ENCODE assay signal across 10 cellular contexts in genomic region chr1:21911205-21912001, GRCh38. TPM values are rescaled to one million over a fixed set of nuclear protein-coding genes. Genes with fewer than 3 reads are reported as not detected.
A peak's percentile ranks its signal among the peaks of the same experiment; 100 is the strongest.
DNase-seq lines count a peak whose midpoint lies in the region; ATAC-seq and TF ChIP-seq lines count a peak whose summit lies in the region.
"Had no signal": no experiment of that assay in that cellular context is flagged by ENCODE, and none has a peak within 500 bp of the region (broad histone marks: within the 10 kb centered on the region; RNA-seq: fewer than 3 reads in every experiment).

No MANE protein-coding gene starts in this region.

- peak overlapping the region; percentile 74 for H3K27ac Mint-ChIP-seq in stimulated activated naive CD8-positive, alpha-beta T cell treated with anti-CD3 and anti-CD28 coated beads, Interleukin-15, Interleukin-2, amounts not matched to agents 100 ng/mL and 50 ng/mL, for 24 hours
- H3K27ac Mint-ChIP-seq in stimulated activated naive CD8-positive, alpha-beta T cell treated with anti-CD3 and anti-CD28 coated beads, Interleukin-15, amount 100 ng/mL, for 72 hours: peak overlapping the region in 1 of 2 donors; percentile 25
- H3K27ac Mint-ChIP-seq in neural progenitor cell: peak overlapping the region; percentile 85
- no peak overlapping the region for H3K27ac Mint-ChIP-seq in T-cell
- H3K27ac Mint-ChIP-seq: CD14-positive monocyte had no signal

- H3K27ac ChIP-seq in cardiac muscle cell: peak overlapping the region; percentile 99
- H3K27ac ChIP-seq in neural progenitor cell: peak overlapping the region; percentile 80
- peak overlapping the region; percentile 79 to 96 for H3K27ac ChIP-seq in aorta (ENCODE audit: low read depth in 1 of 2, low read length in 2 of 2)
- H3K27ac ChIP-seq in caudate nucleus (ENCODE audit: low read depth, low read length): no peak overlapping the region

- H3K4me1 ChIP-seq in cardiac muscle cell (ENCODE audit: low read depth) (peaks cover 73% of the 10 kb centered on the region), neural progenitor cell (peaks cover 39% of the 10 kb centered on the region), aorta (ENCODE audit: control insufficient read depth in 1 of 2, insufficient read depth in 2 of 2, low read length in 2 of 2) (peaks cover 6 to 11% of the 10 kb centered on the region in 2 donors)

- TF ChIP-seq CTCF in cardiac muscle cell (IDR thresholded peaks at IDR 0.05; ENCODE audit: low read depth, low read length) (no peak), neural progenitor cell (IDR thresholded peaks at IDR 0.05) (no peak)

- intact Hi-C loops in aorta (cut with DNase I): no loop called here

- 3 to 4% methylated on average over 9 to 10 of the region's 10 CpGs for WGBS in aorta, 2 donors

- POLR2A ChIA-PET in T-cell (lab: Charles Lee): no interaction called here

- H3K27me3 ChIP-seq in cardiac muscle cell: no peaks in the 10 kb centered on the region
- no peaks in the 10 kb centered on the region for H3K27me3 ChIP-seq in neural progenitor cell
- no peaks in the 10 kb centered on the region for H3K27me3 ChIP-seq in aorta (ENCODE audit: control insufficient read depth in 1 of 2, insufficient read depth in 2 of 2, low read length in 1 of 2)

- H3K36me3 ChIP-seq in cardiac muscle cell (no peaks in the 10 kb centered on the region), neural progenitor cell (no peaks in the 10 kb centered on the region), aorta (ENCODE audit: control insufficient read depth in 1 of 2, insufficient read depth in 2 of 2, low read length in 1 of 2) (no peaks in the 10 kb centered on the region)

- ATAC-seq in stimulated activated naive CD8-positive, alpha-beta T cell treated with anti-CD3 and anti-CD28 coated beads, Interleukin-15, amount 100 ng/mL, for 72 hours: no peak
- ATAC-seq in aorta (ENCODE audit: low FRiP score) (peak; percentile 52), GM21515 (IDR thresholded peaks at IDR 0.05; ENCODE audit: unreplicated experiment) (no peak), T-cell (replicated peaks in 1 of 4) (no peak)

- H3K4me1 Mint-ChIP-seq in stimulated activated naive CD8-positive, alpha-beta T cell treated with anti-CD3 and anti-CD28 coated beads, Interleukin-15, Interleukin-2, amounts not matched to agents 100 ng/mL and 50 ng/mL, for 24 hours (ENCODE audit: low read depth): peaks cover 32% of the 10 kb centered on the region
- peaks cover 58% of the 10 kb centered on the region for H3K4me1 Mint-ChIP-seq in stimulated activated naive CD8-positive, alpha-beta T cell treated with anti-CD3 and anti-CD28 coated beads, Interleukin-15, amount 100 ng/mL, for 72 hours
- H3K4me1 Mint-ChIP-seq in neural progenitor cell (peaks cover 35% of the 10 kb centered on the region), T-cell (peaks cover 8 to 14% (median 10%) of the 10 kb centered on the region in 3 donors)

- no peaks in the 10 kb centered on the region for H3K27me3 Mint-ChIP-seq in stimulated activated naive CD8-positive, alpha-beta T cell treated with anti-CD3 and anti-CD28 coated beads, Interleukin-15, Interleukin-2, amounts not matched to agents 100 ng/mL and 50 ng/mL, for 24 hours
- no peaks in the 10 kb centered on the region for H3K27me3 Mint-ChIP-seq in stimulated activated naive CD8-positive, alpha-beta T cell treated with anti-CD3 and anti-CD28 coated beads, Interleukin-15, amount 100 ng/mL, for 72 hours
- H3K27me3 Mint-ChIP-seq in neural progenitor cell (ENCODE audit: insufficient read depth, low read depth) (peaks cover 2% of the 10 kb centered on the region), T-cell (no peaks in the 10 kb centered on the region)

- no peak overlapping the region for H3K9ac ChIP-seq in neural progenitor cell

- H3K4me3 ChIP-seq in cardiac muscle cell (no peak overlapping the region), neural progenitor cell (no peak overlapping the region), aorta (ENCODE audit: low read length in 2 of 2) (no peak overlapping the region)

- CTCF ChIA-PET in T-cell (lab: Charles Lee): interaction anchor here in 1 of 2 donors (0.6 kb wide), 1 partner anchor 37 kb away, joined by 4 read pairs; no protein-coding TSS in a partner anchor

- H4K20me1 ChIP-seq in neural progenitor cell (ENCODE audit: low read depth): peaks cover 11% of the 10 kb centered on the region

- H3K4me3 Mint-ChIP-seq in stimulated activated naive CD8-positive, alpha-beta T cell treated with anti-CD3 and anti-CD28 coated beads, Interleukin-15, Interleukin-2, amounts not matched to agents 100 ng/mL and 50 ng/mL, for 24 hours: no peak overlapping the region
- H3K4me3 Mint-ChIP-seq in stimulated activated naive CD8-positive, alpha-beta T cell treated with anti-CD3 and anti-CD28 coated beads, Interleukin-15, amount 100 ng/mL, for 72 hours: no peak overlapping the region
- H3K4me3 Mint-ChIP-seq in neural progenitor cell (no peak overlapping the region), T-cell (no peak overlapping the region)
- H3K4me3 Mint-ChIP-seq: CD14-positive monocyte had no signal

- H3K4me2 ChIP-seq in neural progenitor cell: peak overlapping the region; percentile 53

- H2AFZ ChIP-seq in neural progenitor cell (replicated peaks): no peak overlapping the region

- no peaks in the 10 kb centered on the region for H3K9me3 Mint-ChIP-seq in stimulated activated naive CD8-positive, alpha-beta T cell treated with anti-CD3 and anti-CD28 coated beads, Interleukin-15, Interleukin-2, amounts not matched to agents 100 ng/mL and 50 ng/mL, for 24 hours
- H3K9me3 Mint-ChIP-seq in stimulated activated naive CD8-positive, alpha-beta T cell treated with anti-CD3 and anti-CD28 coated beads, Interleukin-15, amount 100 ng/mL, for 72 hours: no peaks in the 10 kb centered on the region
- H3K9me3 Mint-ChIP-seq in neural progenitor cell (no peaks in the 10 kb centered on the region), T-cell (no peaks in the 10 kb centered on the region)
- H3K9me3 Mint-ChIP-seq: CD14-positive monocyte had no signal

- H3K9me3 ChIP-seq in cardiac muscle cell (ENCODE audit: low read depth) (no peaks in the 10 kb centered on the region), neural progenitor cell (ENCODE audit: low read depth) (no peaks in the 10 kb centered on the region), aorta (ENCODE audit: control insufficient read depth, low read length) (no peaks in the 10 kb centered on the region)

- H3F3A ChIP-seq in neural progenitor cell (ENCODE audit: low read depth): peaks cover 40% of the 10 kb centered on the region

- DNase-seq in stimulated activated naive CD8-positive, alpha-beta T cell treated with anti-CD3 and anti-CD28 coated beads, Interleukin-15, amount 100 ng/mL, for 72 hours: no peak
- peak; percentile 78 to 88 for DNase-seq in cardiac muscle cell (ENCODE audit: low read depth in 1 of 2, low spot score in 1 of 2)
- no peak for DNase-seq in neural progenitor cell (ENCODE audit: low spot score)
- peak; percentile 80 to 85 for DNase-seq in aorta
- DNase-seq in caudate nucleus (lab: John Stamatoyannopoulos, UW): no peak
- no peak for DNase-seq in T-cell
- DNase-seq: kidney glomerular epithelial cell had no signal

- no peaks in the 10 kb centered on the region for H3K36me3 Mint-ChIP-seq in stimulated activated naive CD8-positive, alpha-beta T cell treated with anti-CD3 and anti-CD28 coated beads, Interleukin-15, Interleukin-2, amounts not matched to agents 100 ng/mL and 50 ng/mL, for 24 hours (ENCODE audit: low read depth)
- H3K36me3 Mint-ChIP-seq in neural progenitor cell: no peaks in the 10 kb centered on the region
- no peaks in the 10 kb centered on the region for H3K36me3 Mint-ChIP-seq in T-cell
- H3K36me3 Mint-ChIP-seq: CD14-positive monocyte had no signal

- peaks cover 8% of the 10 kb centered on the region for H3K79me2 ChIP-seq in neural progenitor cell (ENCODE audit: low read depth)

RNA-seq across cellular contexts. Expression of gene HSPG2, which starts 25.7 kb away (rescaled TPM):
- 112 and 193 TPM in 2 replicates for total RNA-seq in cardiac muscle cell
- polyA plus RNA-seq in cardiac muscle cell: 62.3 and 96.2 TPM in 2 replicates
- 6.9 and 23.6 TPM in 2 replicates for total RNA-seq in neural progenitor cell (ENCODE audit: low replicate concordance)
- total RNA-seq in aorta: 1,000 to 10,000 TPM in 1 of 2 donors, 100 to 1,000 TPM in 1; 868 to 1,205 TPM
- 100 to 1,000 TPM in 1 of 2 donors, 10 to 100 TPM in 1; 49.1 to 268 TPM for polyA plus RNA-seq in aorta
- 1 to 10 TPM; 4.4 to 9.3 (median 7.9) TPM for total RNA-seq in T-cell
- polyA plus RNA-seq: CD14-positive monocyte had no signal

Comparison
In these comparisons a context has a peak if more than half of its experiments do, and no peak if none do; other contexts are left out.
1. H3K27ac Mint-ChIP-seq: peak in stimulated activated naive CD8-positive, alpha-beta T cell treated with anti-CD3 and anti-CD28 coated beads, Interleukin-15, Interleukin-2, amounts not matched to agents 100 ng/mL and 50 ng/mL, for 24 hours (single experiment) and neural progenitor cell (single experiment); none in T-cell (0 of 2).
2. DNase-seq: peak in cardiac muscle cell (2 of 2) and aorta (2 of 2); none in stimulated activated naive CD8-positive, alpha-beta T cell treated with anti-CD3 and anti-CD28 coated beads, Interleukin-15, amount 100 ng/mL, for 72 hours (0 of 2), neural progenitor cell (single experiment), caudate nucleus (0 of 61) and T-cell (0 of 34).